ENCODE assay signal across 8 cellular contexts in genomic region chr9:124870723-124871122, GRCh38. TPM values are rescaled to one million over a fixed set of nuclear protein-coding genes. Genes with fewer than 3 reads are reported as not detected.
DNase-seq lines count a peak whose midpoint lies in the region; ATAC-seq, FAIRE-seq and TF ChIP-seq lines count a peak whose summit lies in the region.

No MANE protein-coding gene starts in this region.

- WGBS in small intestine, 3 donors, result 35 to 48% (median 45%) methylated on average over 6 of the region's 6 CpGs

- H3K36me3 ChIP-seq in HAP-1 (replicated peaks), result peaks cover 62% of the 10 kb centered on the region
- H3K36me3 ChIP-seq in WERI-Rb-1, result peaks cover 66% of the 10 kb centered on the region
- peaks cover 7 to 10% of the 10 kb centered on the region in 2 donors for H3K36me3 ChIP-seq in small intestine (ENCODE audit: control insufficient read depth in 2 of 2, insufficient read depth in 2 of 2, low read length in 2 of 2)

- H3K4me3 ChIP-seq in HAP-1 (peak overlapping the region; percentile 99), WERI-Rb-1 (ENCODE audit: low read depth, low read length) (peak overlapping the region; percentile 95), foreskin fibroblast (ENCODE audit: low read depth in 1 of 2, low read length in 2 of 2) (peak overlapping the region; percentile 84 to 94), small intestine (ENCODE audit: low read depth in 1 of 2, low read length in 2 of 2) (peak overlapping the region in 1 of 2 donors; percentile 96)

- TF ChIP-seq CTCF in WERI-Rb-1 (IDR thresholded peaks at IDR 0.05; ENCODE audit: low read depth, low read length) (no peak), foreskin fibroblast (IDR thresholded peaks at IDR 0.05; ENCODE audit: low read depth, low read length) (no peak)

- H3K4me1 ChIP-seq in HAP-1 (peaks cover 14% of the 10 kb centered on the region), small intestine (ENCODE audit: control insufficient read depth in 2 of 2, insufficient read depth in 1 of 2, low read depth in 1 of 2, low read length in 1 of 2) (peaks cover 0 to 11% of the 10 kb centered on the region in 2 donors)

- in situ Hi-C loops in HAP-1 (cut with MboI; ENCODE audit: low sequenced_read_pairs), result no loop called here

- ATAC-seq in HG03469 (IDR thresholded peaks at IDR 0.05; ENCODE audit: unreplicated experiment), result no peak
- no peak for ATAC-seq in HG03025 (IDR thresholded peaks at IDR 0.05; ENCODE audit: low FRiP score, unreplicated experiment)

- H3K27ac ChIP-seq in WERI-Rb-1 (peak overlapping the region; percentile 96), small intestine (ENCODE audit: low read depth in 1 of 2, low read length in 1 of 2) (peak overlapping the region; percentile 34 to 95)

- DNase-seq in HAP-1 (ENCODE audit: low spot score in 2 of 2) (no peak), WERI-Rb-1 (no peak), foreskin fibroblast (no peak), small intestine (no peak), NCI-H526 treated with DMSO at 0.1 percent for 48 hours (lab: John Stamatoyannopoulos, UW) (no peak)
- no peak for DNase-seq in stimulated activated naive CD4-positive, alpha-beta T cell (lab: John Stamatoyannopoulos, UW)

- H3K27me3 ChIP-seq in HAP-1 (ENCODE audit: low read depth) (no peaks in the 10 kb centered on the region), WERI-Rb-1 (ENCODE audit: insufficient read depth, low read depth, severe bottlenecking) (no peaks in the 10 kb centered on the region), small intestine (ENCODE audit: control insufficient read depth in 2 of 2, insufficient read depth in 2 of 2, low read length in 2 of 2) (no peaks in the 10 kb centered on the region)

- FAIRE-seq in small intestine (lab: Jason Lieb, UNC), result no peak

- no peaks in the 10 kb centered on the region for H3K9me3 ChIP-seq in HAP-1
- no peaks in the 10 kb centered on the region for H3K9me3 ChIP-seq in WERI-Rb-1 (ENCODE audit: severe bottlenecking)
- H3K9me3 ChIP-seq in small intestine (ENCODE audit: control insufficient read depth, low read depth), result no peaks in the 10 kb centered on the region

RNA-seq across cellular contexts. Expression of gene ARPC5L, which starts 8.8 kb away (rescaled TPM):
- 10 to 100 TPM; 53.5 to 55.7 (median 53.8) TPM for polyA plus RNA-seq in small intestine

RNA-seq across cellular contexts. Expression of gene RPL35, which starts 9.0 kb away (rescaled TPM):
- polyA plus RNA-seq in small intestine, result 1,000 to 10,000 TPM; 2,258 to 5,100 (median 3,355) TPM

RNA-seq across cellular contexts. Expression of gene WDR38, which starts 17.5 kb away (rescaled TPM):
- polyA plus RNA-seq in small intestine, result not detected
